21 cellular contexts compared by ENCODE assay signal in the genomic region with DNA sequence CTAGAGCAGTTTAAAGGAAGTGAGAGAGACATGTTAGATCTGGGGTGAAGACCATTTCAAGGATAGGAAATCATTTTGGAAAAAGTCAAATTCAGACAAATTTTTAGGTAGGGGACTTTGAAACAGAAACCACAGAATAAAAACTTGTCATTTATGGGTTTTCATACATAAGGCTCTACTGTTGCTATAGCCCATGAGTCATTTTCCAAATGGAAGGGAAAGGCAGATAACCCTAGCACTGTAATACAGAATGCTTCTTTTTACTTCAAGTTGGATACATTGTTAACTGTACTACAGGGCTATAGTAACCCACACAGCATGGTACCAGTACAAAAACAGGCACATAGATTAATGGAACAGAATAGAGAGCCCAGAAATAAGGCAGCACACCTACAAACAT.
"Had no signal": no experiment of that assay in that cellular context is flagged by ENCODE, and none has a peak within 500 bp of the region (broad histone marks: within the 10 kb centered on the region; RNA-seq: fewer than 3 reads in every experiment).

No MANE protein-coding gene starts in this region.

- H3K4me1 ChIP-seq: tibial nerve, upper lobe of right lung had no signal

- H3K27me3 ChIP-seq: esophagus muscularis mucosa, heart left ventricle, testis, tibial nerve, upper lobe of right lung had no signal

- H3K27ac Mint-ChIP-seq: dendritic cell treated with granulocyte-macrophage colony-stimulating factor and Interleukin-4, amounts not matched to agents 40 ng/mL and 50 ng/mL, for 4 days; effector memory CD8-positive, alpha-beta T cell; naive thymus-derived CD8-positive, alpha-beta T cell; stimulated activated naive B cell treated with anti-CD40 and anti-IgM and Interleukin-4, amounts not matched to agents 10 μg/mL and 1 μg/mL and 100 μg/mL, for 72 hours; stimulated activated naive CD8-positive, alpha-beta T cell treated with anti-CD3 and anti-CD28 coated beads, Interleukin-15, amount 100 ng/mL, for 72 hours had no signal

- H3K9me3 ChIP-seq: esophagus muscularis mucosa, heart left ventricle, mucosa of descending colon, testis, tibial nerve, upper lobe of right lung had no signal

- H3K36me3 Mint-ChIP-seq: naive thymus-derived CD8-positive, alpha-beta T cell; stimulated activated naive B cell treated with anti-CD40 and anti-IgM and Interleukin-4, amounts not matched to agents 10 μg/mL and 1 μg/mL and 100 μg/mL, for 72 hours had no signal

- H3K9me3 Mint-ChIP-seq: dendritic cell treated with granulocyte-macrophage colony-stimulating factor and Interleukin-4, amounts not matched to agents 40 ng/mL and 50 ng/mL, for 4 days; effector memory CD8-positive, alpha-beta T cell; neural crest cell; stimulated activated naive B cell treated with anti-CD40 and anti-IgM and Interleukin-4, amounts not matched to agents 10 μg/mL and 1 μg/mL and 100 μg/mL, for 72 hours; stimulated activated naive CD8-positive, alpha-beta T cell treated with anti-CD3 and anti-CD28 coated beads, Interleukin-15, amount 100 ng/mL, for 72 hours had no signal

- H3K4me1 Mint-ChIP-seq: neural crest cell; stimulated activated naive B cell treated with anti-CD40 and anti-IgM and Interleukin-4, amounts not matched to agents 10 μg/mL and 1 μg/mL and 100 μg/mL, for 72 hours; stimulated activated naive CD8-positive, alpha-beta T cell treated with anti-CD3 and anti-CD28 coated beads, Interleukin-15, amount 100 ng/mL, for 72 hours had no signal

- H3K27me3 Mint-ChIP-seq: naive thymus-derived CD8-positive, alpha-beta T cell; stimulated activated naive B cell treated with anti-CD40 and anti-IgM and Interleukin-4, amounts not matched to agents 10 μg/mL and 1 μg/mL and 100 μg/mL, for 72 hours; stimulated activated naive CD8-positive, alpha-beta T cell treated with anti-CD3 and anti-CD28 coated beads, Interleukin-15, amount 100 ng/mL, for 72 hours had no signal

- DNase-seq: effector memory CD8-positive, alpha-beta T cell; heart left ventricle; hippocampal formation; left colon; left ventricle myocardium superior; mammary epithelial cell; mucosa of descending colon; naive thymus-derived CD8-positive, alpha-beta T cell; posterior cingulate gyrus; stimulated activated CD4-positive, alpha-beta T cell treated with anti-CD3 and anti-CD28 coated beads, Interleukin-2, amount 100 ng/mL, for 24 hours; stimulated activated CD4-positive, alpha-beta T cell treated with anti-CD3 and anti-CD28 coated beads, Interleukin-4, amount 100 ng/mL, for 4 hours; stimulated activated naive B cell treated with anti-CD40 and anti-IgM and Interleukin-4, amounts not matched to agents 10 μg/mL and 1 μg/mL and 100 μg/mL, for 72 hours; stimulated activated naive CD8-positive, alpha-beta T cell treated with anti-CD3 and anti-CD28 coated beads, Interleukin-15, amount 100 ng/mL, for 72 hours; testis; upper lobe of right lung had no signal

- H3K4me3 ChIP-seq: esophagus muscularis mucosa, heart left ventricle, mucosa of descending colon, skin epidermis, testis, tibial nerve, upper lobe of right lung had no signal

- H3K27ac ChIP-seq: epithelial cell of prostate, esophagus muscularis mucosa, skin epidermis, testis, tibial nerve, upper lobe of right lung had no signal

- H3K4me3 Mint-ChIP-seq: dendritic cell treated with granulocyte-macrophage colony-stimulating factor and Interleukin-4, amounts not matched to agents 40 ng/mL and 50 ng/mL, for 4 days; effector memory CD8-positive, alpha-beta T cell; naive thymus-derived CD8-positive, alpha-beta T cell; neural crest cell; stimulated activated naive B cell treated with anti-CD40 and anti-IgM and Interleukin-4, amounts not matched to agents 10 μg/mL and 1 μg/mL and 100 μg/mL, for 72 hours; stimulated activated naive CD8-positive, alpha-beta T cell treated with anti-CD3 and anti-CD28 coated beads, Interleukin-15, amount 100 ng/mL, for 72 hours had no signal

- H3K36me3 ChIP-seq: esophagus muscularis mucosa, heart left ventricle, tibial nerve, upper lobe of right lung had no signal
